ENCODE assay signal across 8 cellular contexts in genomic region chr5:137753227-137753985, GRCh38. TPM values are rescaled to one million over a fixed set of nuclear protein-coding genes. Genes with fewer than 3 reads are reported as not detected.
DNase-seq lines count a peak whose midpoint lies in the region; ATAC-seq and TF ChIP-seq lines count a peak whose summit lies in the region.

No MANE protein-coding gene starts in this region.

- peak overlapping the region; percentile 99 to 100 (median 100) for H3K27ac Mint-ChIP-seq in IgD-negative memory B cell
- H3K27ac Mint-ChIP-seq in naive thymus-derived CD4-positive, alpha-beta T cell, result peak overlapping the region; percentile 99 to 100 (median 100)

- H3K4me3 ChIP-seq in A673 (ENCODE audit: low read depth, low read length, poor library complexity, severe bottlenecking) (peak overlapping the region; percentile 91), esophagus (ENCODE audit: low read depth in 1 of 2, low read length in 2 of 2) (peak overlapping the region; percentile 81 to 97), upper lobe of left lung (peak overlapping the region; percentile 69 to 93 (median 81))
- H3K4me3 ChIP-seq in naive thymus-derived CD4-positive, alpha-beta T cell (ENCODE audit: low read length), result peak overlapping the region; percentile 98

- no peak for TF ChIP-seq EP300 in upper lobe of left lung (IDR thresholded peaks at IDR 0.05)

- no peaks in the 10 kb centered on the region for H3K9me3 Mint-ChIP-seq in IgD-negative memory B cell
- H3K9me3 Mint-ChIP-seq in naive thymus-derived CD4-positive, alpha-beta T cell, result peaks cover 0 to 2% (median 0%) of the 10 kb centered on the region in 11 donors

- TF ChIP-seq CTCF in A673 (conservative IDR thresholded peaks at IDR 0.05; ENCODE audit: low read depth, low read length) (no peak), upper lobe of left lung (IDR thresholded peaks at IDR 0.05) (no peak)

- POLR2A ChIA-PET in A673 (lab: Charles Lee; ENCODE audit: low non-redundant PET), result interaction anchor here (0.6 to 0.8 kb wide), 2 partner anchors 46 to 1201 kb away, joined by 4 to 9 read pairs; no protein-coding TSS in a partner anchor
- POLR2A ChIA-PET in naive thymus-derived CD4-positive, alpha-beta T cell (lab: Charles Lee), result interaction anchor here (0.6 to 5.7 kb wide), 25 partner anchors 8 to 822 kb away, joined by 3 to 121 read pairs (median 4); partner anchors contain the start of genes ETF1, HSPA9 and KLHL3

- H3K27me3 ChIP-seq in A673 (replicated peaks; ENCODE audit: insufficient read depth, low read depth, low read length, poor library complexity) (no peaks in the 10 kb centered on the region), esophagus (ENCODE audit: control insufficient read depth in 1 of 2, insufficient read depth in 2 of 2, low read length in 2 of 2) (no peaks in the 10 kb centered on the region), upper lobe of left lung (no peaks in the 10 kb centered on the region)
- H3K27me3 ChIP-seq in naive thymus-derived CD4-positive, alpha-beta T cell (ENCODE audit: control insufficient read depth in 2 of 2, insufficient read depth in 2 of 2, low read length in 2 of 2), result no peaks in the 10 kb centered on the region

- H3K9me3 ChIP-seq in A673 (ENCODE audit: low read depth, low read length, poor library complexity, severe bottlenecking) (no peaks in the 10 kb centered on the region), esophagus (ENCODE audit: control insufficient read depth in 2 of 2, insufficient read depth in 1 of 2, low read depth in 1 of 2, low read length in 1 of 2) (no peaks in the 10 kb centered on the region), upper lobe of left lung (no peaks in the 10 kb centered on the region)
- no peaks in the 10 kb centered on the region for H3K9me3 ChIP-seq in naive thymus-derived CD4-positive, alpha-beta T cell (ENCODE audit: control insufficient read depth in 2 of 3, low read length in 3 of 3)

- 0 to 1% methylated on average over 80 to 83 of the region's 83 CpGs for WGBS in esophagus, 2 donors
- WGBS in upper lobe of left lung, 2 donors, result 1% methylated on average over 52 of the region's 83 CpGs; no CpG with 5 or more reads in 1 of the 2 donors

- H3K27me3 Mint-ChIP-seq in IgD-negative memory B cell, result no peaks in the 10 kb centered on the region
- H3K27me3 Mint-ChIP-seq in naive thymus-derived CD4-positive, alpha-beta T cell, result peaks cover 0 to 2% (median 0%) of the 10 kb centered on the region in 5 donors

- H3K27ac ChIP-seq in A673 (ENCODE audit: low read depth, low read length, poor library complexity, severe bottlenecking) (peak overlapping the region; percentile 100), esophagus (ENCODE audit: low read depth in 2 of 2, low read length in 1 of 2) (peak overlapping the region; percentile 99 to 100), upper lobe of left lung (peak overlapping the region; percentile 97 to 99 (median 98))
- peak overlapping the region; percentile 98 for H3K27ac ChIP-seq in naive thymus-derived CD4-positive, alpha-beta T cell (ENCODE audit: low read depth, low read length)

- CTCF ChIA-PET in A673 (lab: Charles Lee), result no interaction called here
- CTCF ChIA-PET in naive thymus-derived CD4-positive, alpha-beta T cell (lab: Charles Lee), result interaction anchor here (0.5 to 3.8 kb wide), 6 partner anchors 11 to 1880 kb away, joined by 3 to 28 read pairs (median 4); partner anchors contain the start of gene KLHL3

- no peak for DNase-seq in A673 (ENCODE audit: low spot score)
- peak; percentile 60 for DNase-seq in activated T-cell treated with anti-CD3 and anti-CD28 coated beads, Interleukin-2, amount 50 U/mL, for 1 hour
- DNase-seq in naive thymus-derived CD4-positive, alpha-beta T cell, result peak in 6 of 9 donors; percentile 27 to 63 (median 37)
- peak in 1 of 2 donors; percentile 93 for DNase-seq in upper lobe of left lung
- no peak for DNase-seq in NCI-H526 treated with DMSO at 0.1 percent for 48 hours (lab: John Stamatoyannopoulos, UW)

- H3K4me1 ChIP-seq in A673 (ENCODE audit: insufficient read depth, low read length, poor library complexity, severe bottlenecking) (peaks cover 13% of the 10 kb centered on the region), esophagus (ENCODE audit: control insufficient read depth in 2 of 2, insufficient read depth in 2 of 2, low read length in 1 of 2) (no peaks in the 10 kb centered on the region), upper lobe of left lung (peaks cover 22 to 42% (median 25%) of the 10 kb centered on the region in 4 donors)
- H3K4me1 ChIP-seq in naive thymus-derived CD4-positive, alpha-beta T cell (ENCODE audit: control insufficient read depth in 2 of 2, insufficient read depth in 2 of 2, low read length in 2 of 2), result peaks cover 17 to 20% of the 10 kb centered on the region in 2 donors

- peak; percentile 10 for ATAC-seq in GM19397 (IDR thresholded peaks at IDR 0.05; ENCODE audit: unreplicated experiment)
- ATAC-seq in naive thymus-derived CD4-positive, alpha-beta T cell, result peak; percentile 0
- peak in 1 of 2 donors; percentile 49 for ATAC-seq in upper lobe of left lung (ENCODE audit: low FRiP score in 2 of 2)

- BruUV-seq in A673 (replicated peaks; lab: Mats Ljungman, UMichigan), result TSS peak; percentile 61

- H3K4me1 Mint-ChIP-seq in IgD-negative memory B cell, result peaks cover 20 to 32% (median 22%) of the 10 kb centered on the region in 3 donors
- H3K4me1 Mint-ChIP-seq in naive thymus-derived CD4-positive, alpha-beta T cell, result peaks cover 21 to 49% (median 33%) of the 10 kb centered on the region in 7 donors

- no peaks in the 10 kb centered on the region for H3K36me3 Mint-ChIP-seq in IgD-negative memory B cell
- H3K36me3 Mint-ChIP-seq in naive thymus-derived CD4-positive, alpha-beta T cell, result peaks cover 0 to 16% (median 4%) of the 10 kb centered on the region in 5 donors

- H3K36me3 ChIP-seq in A673 (ENCODE audit: insufficient read depth, low read length, poor library complexity, severe bottlenecking) (peaks cover 29% of the 10 kb centered on the region), esophagus (ENCODE audit: control insufficient read depth in 2 of 2, insufficient read depth in 2 of 2, low read length in 1 of 2) (peaks cover 0 to 3% of the 10 kb centered on the region in 2 donors), upper lobe of left lung (no peaks in the 10 kb centered on the region)
- peaks cover 0 to 15% (median 0%) of the 10 kb centered on the region in 3 experiments for H3K36me3 ChIP-seq in naive thymus-derived CD4-positive, alpha-beta T cell (ENCODE audit: control insufficient read depth in 2 of 3, insufficient read depth in 3 of 3, low read length in 3 of 3)

- intact Hi-C loops in A673 (cut with micrococcal nuclease; ENCODE audit: unreplicated experiment), result loop anchor here (10.0 kb wide), 1 partner anchor 281 kb away; the partner anchor contains the start of gene FAM13B
- intact Hi-C loops in naive thymus-derived CD4-positive, alpha-beta T cell (cut with micrococcal nuclease), result loop anchor here (5.0 to 10.0 kb wide), 7 partner anchors 56 to 1541 kb away; partner anchors contain the start of genes CDC23 (in 1 of the 2), ETF1 (in 1 of the 2), KDM3B (in 1 of the 2) and MATR3 (in 1 of the 2)

- TF ChIP-seq POLR2A in upper lobe of left lung (IDR thresholded peaks at IDR 0.05), result no peak

- H3K4me3 Mint-ChIP-seq in IgD-negative memory B cell, result peak overlapping the region; percentile 96 to 100 (median 99)
- H3K4me3 Mint-ChIP-seq in naive thymus-derived CD4-positive, alpha-beta T cell, result peak overlapping the region; percentile 85 to 100 (median 98)

RNA-seq across cellular contexts. Expression of gene HNRNPA0, which starts 0.8 kb away (rescaled TPM):
- total RNA-seq in A673 (2021) (56.0 and 56.2 TPM in 2 replicates), upper lobe of left lung (10 to 100 TPM in 5 of 6 donors, 1 to 10 TPM in 1; 8.4 to 26.3 (median 14.6) TPM)
- polyA plus RNA-seq in IgD-negative memory B cell (20.6 TPM), esophagus (10 to 100 TPM; 12.8 to 20.0 TPM)
- total RNA-seq in naive thymus-derived CD4-positive, alpha-beta T cell, result 10 to 100 TPM; 30.0 to 40.2 (median 30.7) TPM
- polyA plus RNA-seq in naive thymus-derived CD4-positive, alpha-beta T cell, result 10 to 100 TPM; 17.8 to 20.7 TPM

RNA-seq across cellular contexts. Expression of gene KLHL3, which starts 17.5 kb away (rescaled TPM):
- 0.58 and 0.66 TPM in 2 replicates for total RNA-seq in A673 (2021)
- 0.86 TPM for polyA plus RNA-seq in IgD-negative memory B cell
- 1 to 10 TPM in 1 of 2 donors, under 1 TPM in 1; 0.95 to 1.9 TPM for polyA plus RNA-seq in esophagus
- 10 to 100 TPM; 10.4 to 47.3 (median 26.6) TPM for total RNA-seq in naive thymus-derived CD4-positive, alpha-beta T cell
- 1 to 10 TPM; 4.6 to 6.3 TPM for polyA plus RNA-seq in naive thymus-derived CD4-positive, alpha-beta T cell
- 10 to 100 TPM in 1 of 6 donors, 1 to 10 TPM in 5; 2.7 to 17.8 (median 5.2) TPM for total RNA-seq in upper lobe of left lung

Comparison
In these comparisons a context has a peak if more than half of its experiments do, and no peak if none do; other contexts are left out.
1. DNase-seq: peak in activated T-cell treated with anti-CD3 and anti-CD28 coated beads, Interleukin-2, amount 50 U/mL, for 1 hour (single experiment) and naive thymus-derived CD4-positive, alpha-beta T cell (6 of 9); none in A673 (single experiment) and NCI-H526 treated with DMSO at 0.1 percent for 48 hours (single experiment).
2. Peak in every context shown above with its lines, with median percentiles within 50 percentile points of each other: H3K27ac ChIP-seq and H3K4me3 ChIP-seq.